ENCODE assay signal across 8 cellular contexts in the genomic region with DNA sequence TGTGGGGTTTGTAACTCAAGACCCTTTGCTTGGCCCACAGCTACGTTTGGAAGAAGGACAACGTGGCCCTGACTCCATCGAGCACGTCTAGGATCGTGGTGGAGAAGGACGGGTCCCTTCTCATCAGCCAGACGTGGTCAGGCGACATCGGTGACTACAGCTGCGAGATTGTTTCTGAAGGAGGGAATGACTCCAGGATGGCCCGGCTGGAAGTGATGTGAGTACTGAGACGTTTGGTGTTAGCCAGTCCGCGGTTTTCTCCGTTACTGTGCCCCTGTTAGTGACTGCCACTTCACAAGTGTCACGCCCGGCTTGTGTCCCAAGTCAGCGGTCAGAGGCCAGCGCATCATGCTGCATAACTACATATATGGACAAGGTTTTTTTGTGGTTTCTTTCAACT.
"Had no signal": no experiment of that assay in that cellular context is flagged by ENCODE, and none has a peak within 500 bp of the region (broad histone marks: within the 10 kb centered on the region; RNA-seq: fewer than 3 reads in every experiment).

No MANE protein-coding gene starts in this region.

- H3K27ac ChIP-seq: GM23248, HL-60 had no signal

- H3K36me3 ChIP-seq: HAP-1 had no signal

- H3K9ac ChIP-seq: GM23248 had no signal

- ATAC-seq: HCT116 had no signal

- H3K9me3 ChIP-seq: HAP-1 had no signal

- H2AFZ ChIP-seq: GM23248 had no signal

- H3K4me3 ChIP-seq: GM23248, HAP-1 had no signal

- DNase-seq: GM23248, GOT3, H7, HFFc6, KBM-7 had no signal

- H3K4me1 ChIP-seq: HAP-1 had no signal
